ENCODE assay signal across 35 cellular contexts in genomic region chr3:76147846-76148245, GRCh38.
A peak's percentile ranks its signal among the peaks of the same experiment; 100 is the strongest.
DNase-seq lines count a peak whose midpoint lies in the region; ATAC-seq, FAIRE-seq and TF ChIP-seq lines count a peak whose summit lies in the region.
"Had no signal": no experiment of that assay in that cellular context is flagged by ENCODE, and none has a peak within 500 bp of the region (broad histone marks: within the 10 kb centered on the region; RNA-seq: fewer than 3 reads in every experiment).

No MANE protein-coding gene starts in this region.

- FAIRE-seq in bronchial epithelial cell (lab: Jason Lieb, UNC) = no peak
- FAIRE-seq: A549, D721Med had no signal

- H3K9me2 ChIP-seq in GM23248 (ENCODE audit: insufficient read depth) = no peaks in the 10 kb centered on the region

- DNase-seq in HCEC 1CT = peak; percentile 23
- peak; percentile 58 for DNase-seq in amniotic epithelial cell (ENCODE audit: low read depth)
- DNase-seq in bronchial epithelial cell (ENCODE audit: low read depth) = peak; percentile 3
- peak; percentile 54 for DNase-seq in iris pigment epithelial cell (ENCODE audit: low read depth)
- DNase-seq in G401 (ENCODE audit: low spot score) = no peak
- DNase-seq in effector CD4-positive, alpha-beta T cell = no peak
- DNase-seq in GM23248 = no peak
- no peak for DNase-seq in CD4-positive, alpha-beta T cell
- DNase-seq: 8988T; ACHN; AML-193; BE2C; C1 segment of cervical spinal cord; Caco-2; Calu3; CD4-positive, alpha-beta memory T cell; CD4-positive, CD25-positive, alpha-beta regulatory T cell; CD8-positive, alpha-beta memory T cell; CD8-positive, alpha-beta T cell; COR-L47; DMS 273 treated with DMSO at 0.1 percent for 48 hours; DMS153; DMS53; DMS79; DMS79 treated with DMSO at 0.1 percent for 48 hours; DND-41; EL had no signal

- H3K4me2 ChIP-seq in GM23248 (ENCODE audit: unreplicated experiment) = no peak overlapping the region
- H3K4me2 ChIP-seq: A549; BLaER1; BLaER1 treated with 17β-estradiol and CSF1 and Interleukin-3, amounts not matched to agents 10 nM and 100 nM had no signal

- in situ Hi-C loops in G401 (cut with HindIII; ENCODE audit: low sequenced_read_pairs) (no loop called here), GM23248 (cut with MboI) (no loop called here)

- H3K4me1 Mint-ChIP-seq in CD4-positive, alpha-beta T cell (ENCODE audit: low read depth) = no peaks in the 10 kb centered on the region
- H3K4me1 Mint-ChIP-seq: B cell; CD14-positive monocyte; CD4-positive, alpha-beta memory T cell; CD4-positive, CD25-positive, alpha-beta regulatory T cell; CD8-positive, alpha-beta memory T cell had no signal

- POLR2A ChIA-PET in CD4-positive, alpha-beta T cell (lab: Charles Lee) = no interaction called here

- ATAC-seq in CD4-positive, alpha-beta T cell (ENCODE audit: poor library complexity) = no peak
- ATAC-seq: A549; CD8-positive, alpha-beta T cell had no signal

- H3K4me1 ChIP-seq in GM23248 (ENCODE audit: insufficient read depth) = no peaks in the 10 kb centered on the region
- H3K4me1 ChIP-seq: A549, Caco-2 had no signal

- 72 to 78% methylated on average over 2 of the region's 2 CpGs for WGBS in GM23248 (ENCODE audit: low coverage in 1 of 2, low lambda C conversion rate in 2 of 2, missing lambda C conversion rate in 2 of 2), 2 experiments

- H3K27ac ChIP-seq in GM23248 = no peak overlapping the region
- H3K27ac ChIP-seq in CD4-positive, alpha-beta T cell (ENCODE audit: low read depth, low read length) = no peak overlapping the region
- H3K27ac ChIP-seq: 22Rv1; A549; BLaER1; BLaER1 treated with 17β-estradiol and CSF1 and Interleukin-3, amounts not matched to agents 10 nM and 100 nM; C4-2B had no signal

- H3K27ac Mint-ChIP-seq in CD4-positive, alpha-beta T cell = no peak overlapping the region
- H3K27ac Mint-ChIP-seq: B cell; CD4-positive, CD25-positive, alpha-beta regulatory T cell; CD8-positive, alpha-beta memory T cell; CD8-positive, alpha-beta T cell had no signal

- no peaks in the 10 kb centered on the region for H3K79me2 ChIP-seq in GM23248 (ENCODE audit: insufficient read depth)

- H3K36me3 Mint-ChIP-seq in CD4-positive, alpha-beta T cell (ENCODE audit: low read depth) = no peaks in the 10 kb centered on the region
- H3K36me3 Mint-ChIP-seq: CD14-positive monocyte; CD4-positive, alpha-beta memory T cell; CD4-positive, CD25-positive, alpha-beta regulatory T cell; CD8-positive, alpha-beta memory T cell; CD8-positive, alpha-beta T cell had no signal

- no peak overlapping the region for H2AFZ ChIP-seq in GM23248

- TF ChIP-seq CTCF in bronchial epithelial cell (IDR thresholded peaks at IDR 0.05; ENCODE audit: insufficient read depth, low read length, severe bottlenecking) = no peak
- TF ChIP-seq CTCF in CD4-positive, alpha-beta T cell (IDR thresholded peaks at IDR 0.05) = no peak

- intact Hi-C loops in CD4-positive, alpha-beta T cell (cut with DNase I, micrococcal nuclease) = no loop called here

- no peak overlapping the region for H3K9ac ChIP-seq in GM23248
- H3K9ac ChIP-seq: BLaER1; BLaER1 treated with 17β-estradiol and CSF1 and Interleukin-3, amounts not matched to agents 10 nM and 100 nM had no signal

- peaks cover 14% of the 10 kb centered on the region for H3K9me3 Mint-ChIP-seq in CD4-positive, alpha-beta T cell

- H4K20me1 ChIP-seq in GM23248 (ENCODE audit: insufficient read depth) = no peaks in the 10 kb centered on the region
- H4K20me1 ChIP-seq: BLaER1; BLaER1 treated with 17β-estradiol and CSF1 and Interleukin-3, amounts not matched to agents 10 nM and 100 nM had no signal

- H3K4me3 ChIP-seq in bronchial epithelial cell (ENCODE audit: low read depth, low read length) = no peak overlapping the region
- H3K4me3 ChIP-seq in GM23248 = no peak overlapping the region
- H3K4me3 ChIP-seq: A549, BLaER1 had no signal

- H3K27me3 ChIP-seq in bronchial epithelial cell (ENCODE audit: control insufficient read depth, insufficient read depth, low read length) (no peaks in the 10 kb centered on the region), GM23248 (replicated peaks; ENCODE audit: insufficient read depth) (no peaks in the 10 kb centered on the region)
- H3K27me3 ChIP-seq in CD4-positive, alpha-beta T cell (ENCODE audit: control insufficient read depth, insufficient read depth, low read length) = no peaks in the 10 kb centered on the region
- H3K27me3 ChIP-seq: BE2C; BLaER1; BLaER1 treated with 17β-estradiol and CSF1 and Interleukin-3, amounts not matched to agents 10 nM and 100 nM had no signal

- H3K4me3 Mint-ChIP-seq in CD4-positive, alpha-beta T cell = no peak overlapping the region
- H3K4me3 Mint-ChIP-seq: B cell; CD14-positive monocyte; CD4-positive, alpha-beta memory T cell; CD8-positive, alpha-beta memory T cell; CD8-positive, alpha-beta T cell had no signal

- CTCF ChIA-PET in CD4-positive, alpha-beta T cell (lab: Charles Lee) = no interaction called here

- no peaks in the 10 kb centered on the region for H3K27me3 Mint-ChIP-seq in CD4-positive, alpha-beta T cell
- H3K27me3 Mint-ChIP-seq: B cell; CD4-positive, alpha-beta memory T cell; CD4-positive, CD25-positive, alpha-beta regulatory T cell had no signal

- H3F3A ChIP-seq in GM23248 (ENCODE audit: insufficient read depth) = no peaks in the 10 kb centered on the region

- H3K36me3 ChIP-seq in bronchial epithelial cell (ENCODE audit: control insufficient read depth, insufficient read depth, low read length) (no peaks in the 10 kb centered on the region), GM23248 (ENCODE audit: low read depth) (no peaks in the 10 kb centered on the region)
- H3K36me3 ChIP-seq: BE2C, BLaER1 had no signal

- H3K9me3 ChIP-seq in GM23248 (ENCODE audit: low read depth) = no peaks in the 10 kb centered on the region
- peaks cover 15% of the 10 kb centered on the region for H3K9me3 ChIP-seq in CD4-positive, alpha-beta T cell (ENCODE audit: control insufficient read depth, low read length)
- H3K9me3 ChIP-seq: BE2C had no signal

Comparison
In these comparisons a context has a peak if more than half of its experiments do, and no peak if none do; other contexts are left out.
1. DNase-seq: peak in HCEC 1CT (single experiment), amniotic epithelial cell (single experiment), bronchial epithelial cell (single experiment) and iris pigment epithelial cell (single experiment); none in G401 (single experiment), effector CD4-positive, alpha-beta T cell (single experiment), GM23248 (single experiment) and CD4-positive, alpha-beta T cell (0 of 10).